Comparison of ENCODE assay signal across 14 cellular contexts in the genomic region with DNA sequence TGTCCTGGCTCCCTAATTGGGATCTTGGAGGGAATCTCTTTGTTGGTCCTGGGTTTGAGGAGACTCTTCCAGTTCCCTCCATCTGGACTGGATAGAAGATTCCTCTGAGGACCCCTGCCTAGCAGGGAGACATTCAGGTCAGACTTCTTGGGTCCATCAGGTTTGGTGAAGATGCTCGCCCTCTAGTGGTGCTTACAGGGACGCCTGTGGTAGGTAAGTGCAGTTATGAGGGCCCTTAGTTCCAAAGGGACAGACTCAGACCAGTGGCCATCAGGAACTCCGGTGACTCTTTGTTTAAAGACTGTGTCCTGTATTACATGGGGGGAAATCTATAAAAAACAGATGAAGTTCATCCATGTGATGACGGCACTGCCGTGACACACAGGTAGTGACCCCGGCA. TPM values are rescaled to one million over a fixed set of nuclear protein-coding genes. Genes with fewer than 3 reads are reported as not detected.
"Had no signal": no experiment of that assay in that cellular context is flagged by ENCODE, and none has a peak within 500 bp of the region (broad histone marks: within the 10 kb centered on the region; RNA-seq: fewer than 3 reads in every experiment).

No MANE protein-coding gene starts in this region.

RNA-seq across cellular contexts. Expression of a gene that starts 7.9 kb away (rescaled TPM):
- total RNA-seq: activated CD4-positive, alpha-beta T cell treated with anti-CD3 and anti-CD28 coated beads, Interleukin-2, amount 10 ng/mL, durations not matched to agents 24 days and 14 days; activated CD8-positive, alpha-beta T cell treated with anti-CD3 and anti-CD28 coated beads for 36 hours; activated naive CD8-positive, alpha-beta T cell treated with anti-CD3 and anti-CD28 coated beads for 36 hours; activated T-helper 17 cell treated with anti-CD3 and anti-CD28 coated beads, Interleukin-2, amount 50 U/mL, for 72 hours; cardiac muscle cell; chondrocyte; endothelial cell of umbilical vein; esophagus squamous epithelium; heart right ventricle; kidney epithelial cell; left ventricle myocardium inferior; neural crest cell; progenitor cell of endocrine pancreas had no signal
- polyA plus RNA-seq: cardiac muscle cell, endothelial cell of umbilical vein, heart right ventricle had no signal

RNA-seq across cellular contexts. Expression of a gene that starts 23.0 kb away (rescaled TPM):
- total RNA-seq: activated CD4-positive, alpha-beta T cell treated with anti-CD3 and anti-CD28 coated beads, Interleukin-2, amount 10 ng/mL, durations not matched to agents 24 days and 14 days; activated CD8-positive, alpha-beta T cell treated with anti-CD3 and anti-CD28 coated beads for 36 hours; activated naive CD8-positive, alpha-beta T cell treated with anti-CD3 and anti-CD28 coated beads for 36 hours; activated T-helper 17 cell treated with anti-CD3 and anti-CD28 coated beads, Interleukin-2, amount 50 U/mL, for 72 hours; cardiac muscle cell; chondrocyte; endothelial cell of umbilical vein; esophagus squamous epithelium; heart right ventricle; kidney epithelial cell; left ventricle myocardium inferior; neural crest cell; osteoblast; progenitor cell of endocrine pancreas had no signal
- polyA plus RNA-seq: cardiac muscle cell, endothelial cell of umbilical vein, heart right ventricle had no signal

RNA-seq across cellular contexts. Expression of a gene that starts 26.3 kb away (rescaled TPM):
- total RNA-seq: activated CD4-positive, alpha-beta T cell treated with anti-CD3 and anti-CD28 coated beads, Interleukin-2, amount 10 ng/mL, durations not matched to agents 24 days and 14 days; activated CD8-positive, alpha-beta T cell treated with anti-CD3 and anti-CD28 coated beads for 36 hours; activated naive CD8-positive, alpha-beta T cell treated with anti-CD3 and anti-CD28 coated beads for 36 hours; activated T-helper 17 cell treated with anti-CD3 and anti-CD28 coated beads, Interleukin-2, amount 50 U/mL, for 72 hours; cardiac muscle cell; chondrocyte; endothelial cell of umbilical vein; esophagus squamous epithelium; heart right ventricle; kidney epithelial cell; left ventricle myocardium inferior; neural crest cell; osteoblast; progenitor cell of endocrine pancreas had no signal
- polyA plus RNA-seq: cardiac muscle cell, endothelial cell of umbilical vein, heart right ventricle had no signal

RNA-seq across cellular contexts. Expression of a gene that starts 38.4 kb away (rescaled TPM):
- total RNA-seq: activated CD4-positive, alpha-beta T cell treated with anti-CD3 and anti-CD28 coated beads, Interleukin-2, amount 10 ng/mL, durations not matched to agents 24 days and 14 days; activated CD8-positive, alpha-beta T cell treated with anti-CD3 and anti-CD28 coated beads for 36 hours; activated naive CD8-positive, alpha-beta T cell treated with anti-CD3 and anti-CD28 coated beads for 36 hours; activated T-helper 17 cell treated with anti-CD3 and anti-CD28 coated beads, Interleukin-2, amount 50 U/mL, for 72 hours; cardiac muscle cell; chondrocyte; endothelial cell of umbilical vein; esophagus squamous epithelium; heart right ventricle; kidney epithelial cell; left ventricle myocardium inferior; neural crest cell; osteoblast; progenitor cell of endocrine pancreas had no signal
- polyA plus RNA-seq: cardiac muscle cell, endothelial cell of umbilical vein, heart right ventricle had no signal

RNA-seq across cellular contexts. Expression of a gene that starts 51.1 kb away (rescaled TPM):
- total RNA-seq: activated CD4-positive, alpha-beta T cell treated with anti-CD3 and anti-CD28 coated beads, Interleukin-2, amount 10 ng/mL, durations not matched to agents 24 days and 14 days; activated CD8-positive, alpha-beta T cell treated with anti-CD3 and anti-CD28 coated beads for 36 hours; activated naive CD8-positive, alpha-beta T cell treated with anti-CD3 and anti-CD28 coated beads for 36 hours; activated T-helper 17 cell treated with anti-CD3 and anti-CD28 coated beads, Interleukin-2, amount 50 U/mL, for 72 hours; cardiac muscle cell; chondrocyte; endothelial cell of umbilical vein; esophagus squamous epithelium; heart right ventricle; kidney epithelial cell; left ventricle myocardium inferior; neural crest cell; osteoblast; progenitor cell of endocrine pancreas had no signal
- polyA plus RNA-seq: cardiac muscle cell, endothelial cell of umbilical vein, heart right ventricle had no signal
